In genomic region chr2:223894968-223895367, GRCh38 we compare ENCODE assay signal across 19 cellular contexts. TPM values are rescaled to one million over a fixed set of nuclear protein-coding genes. Genes with fewer than 3 reads are reported as not detected.
A peak's percentile ranks its signal among the peaks of the same experiment; 100 is the strongest.
DNase-seq lines count a peak whose midpoint lies in the region; ATAC-seq, FAIRE-seq and TF ChIP-seq lines count a peak whose summit lies in the region.
"Had no signal": no experiment of that assay in that cellular context is flagged by ENCODE, and none has a peak within 500 bp of the region (broad histone marks: within the 10 kb centered on the region; RNA-seq: fewer than 3 reads in every experiment).

No MANE protein-coding gene starts in this region.

- no peak overlapping the region for H2AFZ ChIP-seq in PC-3 (ENCODE audit: low read length)
- H2AFZ ChIP-seq in keratinocyte (ENCODE audit: control insufficient read depth, low read length), result no peak overlapping the region

- dilution Hi-C loops in keratinocyte (cut with MboI; ENCODE audit: extremely low pct_ligation_motif_present, low sequenced_read_pairs), result no loop called here

- DNase-seq in NCI-H2171 treated with DMSO at 0.1 percent for 48 hours (lab: John Stamatoyannopoulos, UW), result peak; percentile 0
- no peak for DNase-seq in NCI-H2171 (lab: John Stamatoyannopoulos, UW)
- no peak for DNase-seq in PC-3
- DNase-seq in keratinocyte (ENCODE audit: low read depth, low spot score), result no peak
- no peak for DNase-seq in stimulated activated naive B cell treated with anti-CD40 and anti-IgM and Interleukin-4, amounts not matched to agents 10 μg/mL and 1 μg/mL and 100 μg/mL, for 72 hours
- no peak for DNase-seq in T-helper 2 cell treated with Interferon-gamma antibody and Interleukin-4, amounts not matched to agents 5 μg/mL and 100 μg/mL, for 36 hours (ENCODE audit: low spot score)
- DNase-seq in cortex of kidney (lab: John Stamatoyannopoulos, UW), result no peak
- no peak for DNase-seq in activated CD4-positive, CD25-positive, alpha-beta regulatory T cell (lab: John Stamatoyannopoulos, UW)
- DNase-seq: activated naive CD4-positive, alpha-beta T cell treated with anti-CD3 and anti-CD28 coated beads, Interleukin-2, amount 50 U/mL, for 16 hours; AML-193; NCI-H1417 treated with DMSO at 0.1 percent for 48 hours; NCI-H510A treated with DMSO at 0.1 percent for 48 hours; pancreas; right cardiac atrium; stimulated activated naive CD8-positive, alpha-beta T cell treated with anti-CD3 and anti-CD28 coated beads, Interleukin-15, Interleukin-2, amounts not matched to agents 100 U/mL and 50 U/mL, for 24 hours had no signal

- peaks cover 44 to 75% of the 10 kb centered on the region in 2 donors for H3K4me1 Mint-ChIP-seq in stimulated activated naive B cell treated with anti-CD40 and anti-IgM and Interleukin-4, amounts not matched to agents 10 μg/mL and 1 μg/mL and 100 μg/mL, for 72 hours
- peaks cover 21% of the 10 kb centered on the region for H3K4me1 Mint-ChIP-seq in T-helper 2 cell treated with Interferon-gamma antibody and Interleukin-4, amounts not matched to agents 5 μg/mL and 100 μg/mL, for 36 hours (ENCODE audit: low read depth)

- intact Hi-C loops in PC-3 (cut with micrococcal nuclease), result loop anchor here (5.0 kb wide), 1 partner anchor 47 kb away; no protein-coding TSS in a partner anchor

- POLR2A ChIA-PET in PC-3 (lab: Charles Lee; ENCODE audit: unreplicated experiment), result interaction anchor here (0.5 kb wide), 1 partner anchor 23 kb away, joined by 5 read pairs; no protein-coding TSS in a partner anchor

- no peak overlapping the region for H3K4me3 ChIP-seq in PC-3 (ENCODE audit: low read length)
- H3K4me3 ChIP-seq in keratinocyte (ENCODE audit: control insufficient read depth in 2 of 3, extremely low read depth in 1 of 3, insufficient read depth in 2 of 3, low read depth in 1 of 3, low read length in 3 of 3), result no peak overlapping the region
- H3K4me3 ChIP-seq: lung, pancreas, SJSA1, vagina had no signal

- H3K36me3 Mint-ChIP-seq in stimulated activated naive B cell treated with anti-CD40 and anti-IgM and Interleukin-4, amounts not matched to agents 10 μg/mL and 1 μg/mL and 100 μg/mL, for 72 hours, result peaks cover 46 to 57% of the 10 kb centered on the region in 2 donors
- peaks cover 63% of the 10 kb centered on the region for H3K36me3 Mint-ChIP-seq in T-helper 2 cell treated with Interferon-gamma antibody and Interleukin-4, amounts not matched to agents 5 μg/mL and 100 μg/mL, for 36 hours (ENCODE audit: low read depth)

- H3F3A ChIP-seq in PC-3 (ENCODE audit: low read length, unreplicated experiment), result no peaks in the 10 kb centered on the region

- BruUV-seq in PC-3 (replicated peaks; lab: Mats Ljungman, UMichigan), result no TSS peak

- no peaks in the 10 kb centered on the region for H3K27me3 ChIP-seq in PC-3 (ENCODE audit: low read length)
- H3K27me3 ChIP-seq in keratinocyte (ENCODE audit: control insufficient read depth, extremely low read depth, insufficient read depth, low read length), result no peaks in the 10 kb centered on the region
- H3K27me3 ChIP-seq: pancreas, SJSA1, vagina had no signal

- H3K9ac ChIP-seq in PC-3 (ENCODE audit: low read length) (no peak overlapping the region), keratinocyte (ENCODE audit: control insufficient read depth, extremely low read depth, insufficient read depth, low read length) (no peak overlapping the region)

- TF ChIP-seq CTCF in PC-3 (conservative IDR thresholded peaks at IDR 0.05; ENCODE audit: low read depth, low read length), result no peak
- TF ChIP-seq CTCF in keratinocyte (optimal IDR thresholded peaks at IDR 0.05 in 1 of 3, IDR thresholded peaks at IDR 0.05 in 1 of 3, conservative IDR thresholded peaks at IDR 0.05 in 1 of 3; ENCODE audit: extremely low read depth in 1 of 3, insufficient read depth in 2 of 3, low read length in 3 of 3), result no peak

- peaks cover 5% of the 10 kb centered on the region for H3K4me1 ChIP-seq in PC-3 (ENCODE audit: insufficient read depth, low read length)
- H3K4me1 ChIP-seq in keratinocyte (ENCODE audit: control insufficient read depth, extremely low read depth, insufficient read depth, low read length), result peaks cover 5% of the 10 kb centered on the region
- H3K4me1 ChIP-seq: pancreas, vagina had no signal

- peaks cover 4 to 5% of the 10 kb centered on the region in 2 donors for H3K9me3 Mint-ChIP-seq in stimulated activated naive B cell treated with anti-CD40 and anti-IgM and Interleukin-4, amounts not matched to agents 10 μg/mL and 1 μg/mL and 100 μg/mL, for 72 hours
- H3K9me3 Mint-ChIP-seq in T-helper 2 cell treated with Interferon-gamma antibody and Interleukin-4, amounts not matched to agents 5 μg/mL and 100 μg/mL, for 36 hours, result no peaks in the 10 kb centered on the region

- peak overlapping the region; percentile 34 for H3K27ac ChIP-seq in PC-3 (ENCODE audit: low read length)
- peak overlapping the region; percentile 4 for H3K27ac ChIP-seq in keratinocyte (ENCODE audit: control insufficient read depth, insufficient read depth, low read length)
- H3K27ac ChIP-seq: pancreas, SJSA1, vagina had no signal

- no peaks in the 10 kb centered on the region for H3K79me2 ChIP-seq in PC-3 (ENCODE audit: low read length)
- no peaks in the 10 kb centered on the region for H3K79me2 ChIP-seq in keratinocyte (ENCODE audit: control insufficient read depth, insufficient read depth, low read length)

- H4K20me1 ChIP-seq in PC-3 (ENCODE audit: low read length) (no peaks in the 10 kb centered on the region), keratinocyte (ENCODE audit: control insufficient read depth, extremely low read depth, insufficient read depth, low read length) (no peaks in the 10 kb centered on the region)

- ATAC-seq in PC-3, result no peak
- no peak for ATAC-seq in stimulated activated naive B cell treated with anti-CD40 and anti-IgM and Interleukin-4, amounts not matched to agents 10 μg/mL and 1 μg/mL and 100 μg/mL, for 72 hours (replicated peaks)
- ATAC-seq: pancreas, right cardiac atrium had no signal

- no peaks in the 10 kb centered on the region for H3K27me3 Mint-ChIP-seq in stimulated activated naive B cell treated with anti-CD40 and anti-IgM and Interleukin-4, amounts not matched to agents 10 μg/mL and 1 μg/mL and 100 μg/mL, for 72 hours
- no peaks in the 10 kb centered on the region for H3K27me3 Mint-ChIP-seq in T-helper 2 cell treated with Interferon-gamma antibody and Interleukin-4, amounts not matched to agents 5 μg/mL and 100 μg/mL, for 36 hours (ENCODE audit: low read depth)

- FAIRE-seq in keratinocyte (lab: Jason Lieb, UNC), result no peak
- FAIRE-seq: A204.1, pancreas had no signal

- H3K4me3 Mint-ChIP-seq in stimulated activated naive B cell treated with anti-CD40 and anti-IgM and Interleukin-4, amounts not matched to agents 10 μg/mL and 1 μg/mL and 100 μg/mL, for 72 hours, result peak overlapping the region in 1 of 2 donors; percentile 80
- H3K4me3 Mint-ChIP-seq in T-helper 2 cell treated with Interferon-gamma antibody and Interleukin-4, amounts not matched to agents 5 μg/mL and 100 μg/mL, for 36 hours, result no peak overlapping the region

- CTCF ChIA-PET in PC-3 (lab: Charles Lee), result no interaction called here

- H3K4me2 ChIP-seq in PC-3 (ENCODE audit: low read length), result no peak overlapping the region
- H3K4me2 ChIP-seq in keratinocyte (ENCODE audit: control insufficient read depth, extremely low read depth, insufficient read depth, low read depth, low read length), result no peak overlapping the region

- H3K27ac Mint-ChIP-seq in stimulated activated naive B cell treated with anti-CD40 and anti-IgM and Interleukin-4, amounts not matched to agents 10 μg/mL and 1 μg/mL and 100 μg/mL, for 72 hours, result peak overlapping the region; percentile 95
- no peak overlapping the region for H3K27ac Mint-ChIP-seq in T-helper 2 cell treated with Interferon-gamma antibody and Interleukin-4, amounts not matched to agents 5 μg/mL and 100 μg/mL, for 36 hours

- H3K9me2 ChIP-seq in PC-3 (replicated peaks; ENCODE audit: low read length), result no peaks in the 10 kb centered on the region

- H3K9me3 ChIP-seq in PC-3 (ENCODE audit: low read length) (no peaks in the 10 kb centered on the region), keratinocyte (ENCODE audit: control insufficient read depth, low read depth, low read length) (no peaks in the 10 kb centered on the region)
- H3K9me3 ChIP-seq: pancreas, vagina had no signal

- H3K36me3 ChIP-seq in PC-3 (ENCODE audit: low read depth, low read length) (peaks cover 17% of the 10 kb centered on the region), keratinocyte (ENCODE audit: control insufficient read depth in 2 of 2, extremely low read depth in 1 of 2, insufficient read depth in 2 of 2, low read length in 2 of 2) (peaks cover under 1 to 10% of the 10 kb centered on the region in 2 experiments)

- H3K9me1 ChIP-seq in keratinocyte (ENCODE audit: control insufficient read depth, extremely low read depth, insufficient read depth, low read length), result no peaks in the 10 kb centered on the region

RNA-seq across cellular contexts. Expression of gene WDFY1, which starts 50.2 kb away (rescaled TPM):
- total RNA-seq in PC-3 (2014; rRNA removed), result 44.9 and 47.7 TPM in 2 replicates
- polyA plus RNA-seq in keratinocyte, result 40.9 to 63.3 TPM (median 54.9 TPM) in 3 replicates
- 24.1 TPM for polyA plus RNA-seq in keratinocyte (2011; ENCODE audit: low read depth)
- 26.2 and 42.0 TPM in 2 replicates for polyA plus RNA-seq in keratinocyte (2011; cell fraction: cytosol; rRNA removed)
- polyA plus RNA-seq in keratinocyte (2011; cell fraction: nucleus; rRNA removed), result 47.5 and 59.6 TPM in 2 replicates
- polyA plus RNA-seq in keratinocyte (2012; ENCODE audit: low replicate concordance), result 21.8 and 34.2 TPM in 2 replicates
- 88.0 to 198 TPM (median 128 TPM) in 3 replicates for polyA minus RNA-seq in keratinocyte
- 66.8 TPM for polyA minus RNA-seq in keratinocyte (2011; cell fraction: cytosol; rRNA and poly(A)+ RNA removed)
- polyA minus RNA-seq in keratinocyte (2011; cell fraction: nucleus; rRNA and poly(A)+ RNA removed), result 49.6 and 79.4 TPM in 2 replicates

RNA-seq across cellular contexts. Expression of gene AP1S3, which starts 57.6 kb away (rescaled TPM):
- total RNA-seq in PC-3 (2014; rRNA removed), result 34.3 and 37.6 TPM in 2 replicates
- 18.0 to 33.7 TPM (median 24.0 TPM) in 3 replicates for polyA plus RNA-seq in keratinocyte
- polyA plus RNA-seq in keratinocyte (2011; ENCODE audit: low read depth), result 28.2 TPM
- polyA plus RNA-seq in keratinocyte (2011; cell fraction: cytosol; rRNA removed), result 21.2 and 31.8 TPM in 2 replicates
- 16.8 and 22.6 TPM in 2 replicates for polyA plus RNA-seq in keratinocyte (2011; cell fraction: nucleus; rRNA removed)
- 24.6 and 26.0 TPM in 2 replicates for polyA plus RNA-seq in keratinocyte (2012; ENCODE audit: low replicate concordance)
- 4.5 to 18.2 TPM (median 9.9 TPM) in 3 replicates for polyA minus RNA-seq in keratinocyte
- 44.1 TPM for polyA minus RNA-seq in keratinocyte (2011; cell fraction: cytosol; rRNA and poly(A)+ RNA removed)
- 34.5 and 40.1 TPM in 2 replicates for polyA minus RNA-seq in keratinocyte (2011; cell fraction: nucleus; rRNA and poly(A)+ RNA removed)
